Comparison of ENCODE assay signal across 8 cellular contexts in the genomic region with DNA sequence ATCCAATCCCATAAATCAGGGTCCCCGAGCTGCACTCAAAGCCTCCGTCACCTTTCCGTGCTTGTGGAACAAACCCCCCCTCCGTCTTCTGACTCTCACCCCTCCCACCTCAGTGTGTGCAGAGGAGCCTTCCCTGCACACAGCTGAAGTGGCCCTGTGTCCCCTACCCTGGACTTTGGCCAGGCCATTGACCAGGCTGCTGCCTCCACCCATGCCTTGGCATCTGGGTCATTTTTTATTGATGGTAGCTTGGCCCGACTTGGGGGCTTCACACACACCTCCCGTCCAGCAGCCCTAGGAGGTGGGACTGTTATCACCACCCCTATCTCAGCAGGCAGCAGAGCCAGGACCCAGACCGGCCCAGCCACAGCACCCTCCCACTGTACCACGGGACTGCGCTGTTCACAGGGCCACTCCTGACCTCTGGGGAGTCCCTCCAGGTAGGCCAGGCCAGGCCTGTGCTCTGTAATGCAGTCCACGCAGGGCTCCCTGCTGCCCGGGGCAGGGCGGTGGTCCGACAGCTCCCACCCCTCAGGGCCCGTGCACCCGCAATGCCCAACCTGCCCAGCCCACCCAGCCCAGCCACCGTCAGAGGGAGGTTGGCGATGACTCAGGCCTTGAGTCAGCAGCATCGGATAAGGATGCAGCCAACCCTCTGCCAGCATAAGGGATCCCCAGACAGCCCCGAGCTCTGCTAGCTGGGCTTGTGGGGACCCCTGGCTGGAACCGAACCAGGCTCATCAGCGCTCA. TPM values are rescaled to one million over a fixed set of nuclear protein-coding genes. Genes with fewer than 3 reads are reported as not detected.
A peak's percentile ranks its signal among the peaks of the same experiment; 100 is the strongest.
DNase-seq lines count a peak whose midpoint lies in the region; ATAC-seq and TF ChIP-seq lines count a peak whose summit lies in the region.

No MANE protein-coding gene starts in this region.

- POLR2A ChIA-PET in CD4-positive, alpha-beta T cell (lab: Charles Lee): no interaction called here

- H3K9me3 Mint-ChIP-seq in CD4-positive, alpha-beta T cell: no peaks in the 10 kb centered on the region

- no peaks in the 10 kb centered on the region for H3K27me3 ChIP-seq in CD4-positive, alpha-beta T cell (ENCODE audit: control insufficient read depth, insufficient read depth, low read length)
- no peaks in the 10 kb centered on the region for H3K27me3 ChIP-seq in esophagus squamous epithelium

- WGBS in esophagus squamous epithelium, 2 donors: 71 to 76% methylated on average over 7 to 10 of the region's 21 CpGs

- no peaks in the 10 kb centered on the region for H3K36me3 ChIP-seq in esophagus squamous epithelium

- no peaks in the 10 kb centered on the region for H3K27me3 Mint-ChIP-seq in CD4-positive, alpha-beta T cell

- peak overlapping the region in 1 of 4 donors; percentile 19 for H3K4me3 ChIP-seq in esophagus squamous epithelium

- intact Hi-C loops in CD4-positive, alpha-beta T cell (cut with DNase I, micrococcal nuclease): no loop called here
- intact Hi-C loops in esophagus squamous epithelium (cut with DNase I): no loop called here

- no peak overlapping the region for H3K27ac Mint-ChIP-seq in CD4-positive, alpha-beta T cell

- ATAC-seq in CD4-positive, alpha-beta T cell (ENCODE audit: poor library complexity): no peak
- ATAC-seq in omental fat pad (ENCODE audit: low FRiP score) (peak; percentile 69), HG03439 (IDR thresholded peaks at IDR 0.05; ENCODE audit: unreplicated experiment) (no peak)

- no peak for TF ChIP-seq CTCF in CD4-positive, alpha-beta T cell (IDR thresholded peaks at IDR 0.05)
- TF ChIP-seq CTCF in esophagus squamous epithelium (IDR thresholded peaks at IDR 0.05): no peak
- TF ChIP-seq CTCF in omental fat pad (IDR thresholded peaks at IDR 0.05): no peak

- TF ChIP-seq POLR2A in esophagus squamous epithelium (IDR thresholded peaks at IDR 0.05): no peak

- CTCF ChIA-PET in CD4-positive, alpha-beta T cell (lab: Charles Lee): interaction anchor here (0.9 kb wide), 1 partner anchor 14 kb away, joined by 4 read pairs; no protein-coding TSS in a partner anchor

- H3K27ac ChIP-seq in CD4-positive, alpha-beta T cell (ENCODE audit: low read depth, low read length): no peak overlapping the region
- peak overlapping the region; percentile 86 to 91 (median 90) for H3K27ac ChIP-seq in esophagus squamous epithelium

- peaks cover 53 to 73% (median 57%) of the 10 kb centered on the region in 3 donors for H3K4me1 ChIP-seq in esophagus squamous epithelium

- peaks cover 15% of the 10 kb centered on the region for H3K4me1 Mint-ChIP-seq in CD4-positive, alpha-beta T cell (ENCODE audit: low read depth)

- no peaks in the 10 kb centered on the region for H3K9me3 ChIP-seq in CD4-positive, alpha-beta T cell (ENCODE audit: control insufficient read depth, low read length)
- no peaks in the 10 kb centered on the region for H3K9me3 ChIP-seq in esophagus squamous epithelium

- in situ Hi-C loops in G401 (cut with HindIII; ENCODE audit: low sequenced_read_pairs): no loop called here

- H3K36me3 Mint-ChIP-seq in CD4-positive, alpha-beta T cell (ENCODE audit: low read depth): no peaks in the 10 kb centered on the region

- no peak for DNase-seq in CD4-positive, alpha-beta T cell
- DNase-seq in RKO (ENCODE audit: low spot score): peak; percentile 72
- no peak for DNase-seq in esophagus squamous epithelium (lab: John Stamatoyannopoulos, UW)
- peak; percentile 56 for DNase-seq in omental fat pad (ENCODE audit: low spot score)
- no peak for DNase-seq in G401 (ENCODE audit: low spot score)
- no peak for DNase-seq in AML-193 (lab: John Stamatoyannopoulos, UW)
- no peak for DNase-seq in NCI-H82 treated with DMSO at 0.1 percent for 48 hours (lab: John Stamatoyannopoulos, UW; ENCODE audit: unreplicated experiment)

- peak overlapping the region; percentile 45 for H3K4me3 Mint-ChIP-seq in CD4-positive, alpha-beta T cell

RNA-seq across cellular contexts. Expression of a gene that starts 9.2 kb away (rescaled TPM):
- 10 to 100 TPM; 74.9 to 76.9 TPM for total RNA-seq in CD4-positive, alpha-beta T cell
- total RNA-seq in esophagus squamous epithelium (10 to 100 TPM; 36.7 to 43.6 (median 37.8) TPM), omental fat pad (100 to 1,000 TPM in 1 of 4 donors, 10 to 100 TPM in 3; 50.9 to 104 (median 87.5) TPM)
- 30.3 and 31.3 TPM in 2 replicates for total RNA-seq in G401 (2014; rRNA removed; shearing (Covaris generic))

RNA-seq across cellular contexts. Expression of a gene that starts 43.8 kb away (rescaled TPM):
- 1 to 10 TPM; 2.0 to 2.7 TPM for total RNA-seq in CD4-positive, alpha-beta T cell
- 10 to 100 TPM in 2 of 4 donors, 1 to 10 TPM in 2; 3.4 to 11.4 (median 8.4) TPM for total RNA-seq in esophagus squamous epithelium
- total RNA-seq in omental fat pad: 10 to 100 TPM in 1 of 4 donors, 1 to 10 TPM in 3; 3.7 to 26.0 (median 5.6) TPM
- 18.3 and 19.5 TPM in 2 replicates for total RNA-seq in G401 (2014; rRNA removed; shearing (Covaris generic))

Comparison
In these comparisons a context has a peak if more than half of its experiments do, and no peak if none do; other contexts are left out.
1. DNase-seq: peak in RKO (single experiment) and omental fat pad (single experiment); none in CD4-positive, alpha-beta T cell (0 of 10), esophagus squamous epithelium (single experiment), G401 (single experiment), AML-193 (0 of 2) and NCI-H82 treated with DMSO at 0.1 percent for 48 hours (single experiment).